32 cellular contexts compared by ENCODE assay signal in genomic region chrX:136059350-136059749, GRCh38.
"Had no signal": no experiment of that assay in that cellular context is flagged by ENCODE, and none has a peak within 500 bp of the region (broad histone marks: within the 10 kb centered on the region; RNA-seq: fewer than 3 reads in every experiment).

No MANE protein-coding gene starts in this region.

- DNase-seq: activated B cell treated with CpG ODN at 0.5 μM for 24 hours; activated CD4-positive, alpha-beta memory T cell treated with anti-CD3 and anti-CD28 coated beads for 36 hours; activated CD4-positive, alpha-beta T cell treated with anti-CD3 and anti-CD28 coated beads for 4 hours; activated CD4-positive, alpha-beta T cell treated with anti-CD3 and anti-CD28 coated beads, Interleukin-2, amount 50 U/mL, for 1 hour; activated CD4-positive, CD25-positive, alpha-beta regulatory T cell treated with anti-CD3 and anti-CD28 coated beads, Interleukin-2, amount 50 U/mL, for 72 hours; activated CD8-positive, alpha-beta memory T cell treated with anti-CD3 and anti-CD28 coated beads, Interleukin-2, amount 50 U/mL, for 4 hours; activated gamma-delta T cell treated with Interleukin-2 at 50 U/mL for 16 hours; activated naive CD4-positive, alpha-beta T cell treated with anti-CD3 and anti-CD28 coated beads for 36 hours; activated T-cell treated with anti-CD3 and anti-CD28 coated beads for 4 hours; activated T-cell treated with anti-CD3 and anti-CD28 coated beads, Interleukin-2, amount 50 U/mL, for 4 hours; adrenal gland; anterior cingulate cortex; brain microvascular endothelial cell; Kasumi-1; KG1; MG63; NCI-H1048; NCI-H1105 treated with DMSO at 0.1 percent for 48 hours; NCI-H1436; NCI-H1694; NCI-H1930; NCI-H2081 treated with DMSO at 0.1 percent for 48 hours; NCI-H345; NCI-H524 treated with DMSO at 0.1 percent for 48 hours; SHP77; SW 1271; T-helper 1 cell; T-helper 2 cell; T-helper 9 cell had no signal

- H3K36me3 ChIP-seq: adrenal gland, brain microvascular endothelial cell, cardiac muscle cell, MG63, SJSA1 had no signal

- H3K4me3 ChIP-seq: adrenal gland, cardiac muscle cell, MG63, SJSA1 had no signal

- H3K4me1 ChIP-seq: adrenal gland had no signal

- H3K9me3 ChIP-seq: adrenal gland, MG63, SJSA1 had no signal

- H3K27me3 ChIP-seq: brain microvascular endothelial cell, cardiac muscle cell, MG63, SJSA1 had no signal

- H3K27ac ChIP-seq: adrenal gland, brain microvascular endothelial cell, cardiac muscle cell, SJSA1, VCaP had no signal
